ENCODE assay signal across 13 cellular contexts in genomic region chr16:85350146-85350728, GRCh38.
DNase-seq lines count a peak whose midpoint lies in the region; ATAC-seq and TF ChIP-seq lines count a peak whose summit lies in the region.
"Had no signal": no experiment of that assay in that cellular context is flagged by ENCODE, and none has a peak within 500 bp of the region (broad histone marks: within the 10 kb centered on the region; RNA-seq: fewer than 3 reads in every experiment).

No MANE protein-coding gene starts in this region.

- no peak for ATAC-seq in GM21526 (IDR thresholded peaks at IDR 0.05; ENCODE audit: low FRiP score, unreplicated experiment)

- DNase-seq in DMS 273 (lab: John Stamatoyannopoulos, UW; ENCODE audit: unreplicated experiment) = peak; percentile 62
- no peak for DNase-seq in DMS 273 treated with DMSO at 0.1 percent for 48 hours (lab: John Stamatoyannopoulos, UW)
- DNase-seq in glutamatergic neuron = no peak
- DNase-seq in substantia nigra (lab: John Stamatoyannopoulos, UW) = peak in 1 of 49 donors; percentile 77
- DNase-seq in GM19240 (ENCODE audit: insufficient read length, low spot score) = no peak
- no peak for DNase-seq in activated CD4-positive, CD25-positive, alpha-beta regulatory T cell (lab: John Stamatoyannopoulos, UW)
- DNase-seq: activated CD8-positive, alpha-beta memory T cell treated with anti-CD3 and anti-CD28 coated beads for 24 hours had no signal

- peak overlapping the region; percentile 34 for H3K4me3 Mint-ChIP-seq in glutamatergic neuron (ENCODE audit: unreplicated experiment)
- H3K4me3 Mint-ChIP-seq: stimulated activated naive CD8-positive, alpha-beta T cell treated with anti-CD3 and anti-CD28 coated beads, Interleukin-15, Interleukin-2, amounts not matched to agents 100 ng/mL and 50 ng/mL, for 24 hours had no signal

- peaks cover 4% of the 10 kb centered on the region for H3K36me3 Mint-ChIP-seq in glutamatergic neuron (ENCODE audit: unreplicated experiment)

- H3K9me3 Mint-ChIP-seq in glutamatergic neuron (ENCODE audit: unreplicated experiment) = peaks cover 18% of the 10 kb centered on the region
- H3K9me3 Mint-ChIP-seq: stimulated activated naive CD8-positive, alpha-beta T cell treated with anti-CD3 and anti-CD28 coated beads, Interleukin-15, Interleukin-2, amounts not matched to agents 100 ng/mL and 50 ng/mL, for 24 hours had no signal

- H3K27ac Mint-ChIP-seq in glutamatergic neuron (ENCODE audit: unreplicated experiment) = peak overlapping the region; percentile 52
- H3K27ac Mint-ChIP-seq: stimulated activated naive CD8-positive, alpha-beta T cell treated with anti-CD3 and anti-CD28 coated beads, Interleukin-15, Interleukin-2, amounts not matched to agents 100 ng/mL and 50 ng/mL, for 24 hours had no signal

- H3K4me1 Mint-ChIP-seq in glutamatergic neuron (ENCODE audit: low read depth, unreplicated experiment) = peaks cover 49% of the 10 kb centered on the region

- peaks cover 14% of the 10 kb centered on the region for H3K27me3 Mint-ChIP-seq in glutamatergic neuron (ENCODE audit: unreplicated experiment)
- H3K27me3 Mint-ChIP-seq: stimulated activated naive CD8-positive, alpha-beta T cell treated with anti-CD3 and anti-CD28 coated beads, Interleukin-15, Interleukin-2, amounts not matched to agents 100 ng/mL and 50 ng/mL, for 24 hours had no signal

- TF ChIP-seq CTCF in VCaP (conservative IDR thresholded peaks at IDR 0.05) (no peak), glutamatergic neuron (IDR thresholded peaks at IDR 0.05; ENCODE audit: partially characterized antibody, unreplicated experiment) (no peak)

- H3K27ac ChIP-seq in VCaP (peak overlapping the region; percentile 56), substantia nigra (ENCODE audit: low read depth, low read length, poor library complexity, severe bottlenecking) (peak overlapping the region; percentile 21)
- H3K27ac ChIP-seq: heart right ventricle, HL-60, parathyroid adenoma had no signal
